ENCODE assay signal across 21 cellular contexts in the genomic region with DNA sequence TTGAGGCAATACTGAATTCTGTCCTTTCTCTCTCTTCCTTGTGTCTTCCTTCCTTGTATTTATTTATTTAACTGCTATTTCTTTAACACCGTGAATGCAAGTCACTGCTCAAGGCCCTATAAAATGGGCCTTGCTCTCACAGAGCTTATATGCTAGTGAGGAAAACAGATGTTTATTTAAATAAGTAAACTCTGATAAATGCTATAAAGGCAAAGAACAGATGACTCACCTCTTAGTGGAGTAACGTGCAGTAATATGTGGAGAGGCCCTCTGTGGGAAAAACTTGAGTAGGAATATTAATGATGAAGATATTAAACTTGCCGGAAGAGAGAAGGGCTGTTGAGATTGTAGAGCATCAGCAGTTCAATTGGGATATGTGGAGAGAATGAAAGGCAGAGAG.
A peak's percentile ranks its signal among the peaks of the same experiment; 100 is the strongest.
DNase-seq lines count a peak whose midpoint lies in the region; ATAC-seq, FAIRE-seq and TF ChIP-seq lines count a peak whose summit lies in the region.
"Had no signal": no experiment of that assay in that cellular context is flagged by ENCODE, and none has a peak within 500 bp of the region (broad histone marks: within the 10 kb centered on the region; RNA-seq: fewer than 3 reads in every experiment).

No MANE protein-coding gene starts in this region.

- DNase-seq in H4 (ENCODE audit: low spot score) (peak; percentile 47), adipocyte (ENCODE audit: low read depth) (peak; percentile 21), fibroblast of villous mesenchyme (ENCODE audit: low read depth) (peak; percentile 72), GM12892 (ENCODE audit: insufficient read length) (no peak)
- DNase-seq in activated T-cell treated with anti-CD3 and anti-CD28 coated beads, Interleukin-2, amount 50 U/mL, for 4 hours = no peak
- DNase-seq: CD8-positive, alpha-beta T cell; DMS79; H9; NCI-H1105 treated with DMSO at 0.1 percent for 48 hours; NCI-H1694; NCI-H2107; NCI-H226; NCI-H524; NCI-H82; OCI-M1; SHP77 treated with DMSO at 0.1 percent for 48 hours had no signal

- peak overlapping the region; percentile 71 for H3K27ac ChIP-seq in parathyroid adenoma
- H3K27ac ChIP-seq: BLaER1 treated with 17β-estradiol and CSF1 and Interleukin-3, amounts not matched to agents 10 nM and 100 nM had no signal

- H3K27me3 ChIP-seq in adipocyte (replicated peaks; ENCODE audit: control insufficient read depth, insufficient read depth, low read length) (no peaks in the 10 kb centered on the region), parathyroid adenoma (ENCODE audit: control insufficient read depth, insufficient read depth, low read length) (no peaks in the 10 kb centered on the region)
- H3K27me3 ChIP-seq: BLaER1 treated with 17β-estradiol and CSF1 and Interleukin-3, amounts not matched to agents 10 nM and 100 nM had no signal

- no peaks in the 10 kb centered on the region for H3K27me3 Mint-ChIP-seq in activated T-cell treated with anti-CD3 and anti-CD28 coated beads, Interleukin-2, amount 50 U/mL, for 4 hours (ENCODE audit: low read depth)

- TF ChIP-seq POLR2A in GM12892 (IDR thresholded peaks at IDR 0.05; ENCODE audit: low read depth, low read length) = no peak

- no peak for TF ChIP-seq CTCF in fibroblast of villous mesenchyme (IDR thresholded peaks at IDR 0.05; ENCODE audit: insufficient read depth, low read depth, low read length)
- TF ChIP-seq CTCF in parathyroid adenoma (IDR thresholded peaks at IDR 0.05) = no peak

- H3K4me2 ChIP-seq in parathyroid adenoma (ENCODE audit: low read length) = no peak overlapping the region
- H3K4me2 ChIP-seq: BLaER1 treated with 17β-estradiol and CSF1 and Interleukin-3, amounts not matched to agents 10 nM and 100 nM had no signal

- H3K4me1 Mint-ChIP-seq in activated T-cell treated with anti-CD3 and anti-CD28 coated beads, Interleukin-2, amount 50 U/mL, for 4 hours (ENCODE audit: low read depth) = no peaks in the 10 kb centered on the region

- no peak overlapping the region for H3K4me3 Mint-ChIP-seq in activated T-cell treated with anti-CD3 and anti-CD28 coated beads, Interleukin-2, amount 50 U/mL, for 4 hours
- H3K4me3 Mint-ChIP-seq: CD8-positive, alpha-beta T cell; H9 had no signal

- H3K4me1 ChIP-seq in adipocyte (ENCODE audit: control insufficient read depth, insufficient read depth, low read length) (no peaks in the 10 kb centered on the region), parathyroid adenoma (peaks cover 2% of the 10 kb centered on the region)
- H3K4me1 ChIP-seq: BLaER1 treated with 17β-estradiol and CSF1 and Interleukin-3, amounts not matched to agents 10 nM and 100 nM had no signal

- H3K9ac ChIP-seq in adipocyte (ENCODE audit: low read length) = no peak overlapping the region
- no peak overlapping the region for H3K9ac ChIP-seq in parathyroid adenoma
- H3K9ac ChIP-seq: BLaER1 treated with 17β-estradiol and CSF1 and Interleukin-3, amounts not matched to agents 10 nM and 100 nM had no signal

- H3K9me3 ChIP-seq in adipocyte (ENCODE audit: control insufficient read depth, low read length) (no peaks in the 10 kb centered on the region), parathyroid adenoma (ENCODE audit: control insufficient read depth, low read length) (no peaks in the 10 kb centered on the region)
- H3K9me3 ChIP-seq: BLaER1 treated with 17β-estradiol and CSF1 and Interleukin-3, amounts not matched to agents 10 nM and 100 nM had no signal

- H3K4me3 ChIP-seq in adipocyte (ENCODE audit: low read length) (no peak overlapping the region), fibroblast of villous mesenchyme (ENCODE audit: low read depth, low read length) (no peak overlapping the region), parathyroid adenoma (ENCODE audit: low read depth, low read length) (no peak overlapping the region)
- H3K4me3 ChIP-seq: BLaER1 treated with 17β-estradiol and CSF1 and Interleukin-3, amounts not matched to agents 10 nM and 100 nM; K562 had no signal

- no peaks in the 10 kb centered on the region for H3K36me3 Mint-ChIP-seq in activated T-cell treated with anti-CD3 and anti-CD28 coated beads, Interleukin-2, amount 50 U/mL, for 4 hours (ENCODE audit: insufficient read depth)
- H3K36me3 Mint-ChIP-seq: CD8-positive, alpha-beta T cell had no signal

- ATAC-seq in GM18861 (IDR thresholded peaks at IDR 0.05; ENCODE audit: unreplicated experiment) = no peak
- ATAC-seq in activated T-cell treated with anti-CD3 and anti-CD28 coated beads, Interleukin-2, amount 50 U/mL, for 4 hours = no peak
- ATAC-seq: CD8-positive, alpha-beta T cell; K562; SK-N-SH treated with all-trans-retinoic acid at 6 μM for 48 hours had no signal

- no peaks in the 10 kb centered on the region for H3K36me3 ChIP-seq in adipocyte (ENCODE audit: control insufficient read depth, insufficient read depth, low read length, severe bottlenecking)
- H3K36me3 ChIP-seq in parathyroid adenoma (ENCODE audit: control insufficient read depth, insufficient read depth, low read length) = no peaks in the 10 kb centered on the region
- H3K36me3 ChIP-seq: BLaER1 treated with 17β-estradiol and CSF1 and Interleukin-3, amounts not matched to agents 10 nM and 100 nM had no signal

- H2AFZ ChIP-seq in parathyroid adenoma = peak overlapping the region; percentile 46

- no peak for FAIRE-seq in GM12892 (lab: Jason Lieb, UNC)
- FAIRE-seq: K562 had no signal

- no peaks in the 10 kb centered on the region for H3K79me2 ChIP-seq in parathyroid adenoma

- H3K9me3 Mint-ChIP-seq in activated T-cell treated with anti-CD3 and anti-CD28 coated beads, Interleukin-2, amount 50 U/mL, for 4 hours = no peaks in the 10 kb centered on the region
- H3K9me3 Mint-ChIP-seq: CD8-positive, alpha-beta T cell; H9 had no signal

Comparison
In these comparisons a context has a peak if more than half of its experiments do, and no peak if none do; other contexts are left out.
1. DNase-seq: peak in H4 (single experiment), adipocyte (single experiment) and fibroblast of villous mesenchyme (single experiment); none in GM12892 (single experiment) and activated T-cell treated with anti-CD3 and anti-CD28 coated beads, Interleukin-2, amount 50 U/mL, for 4 hours (single experiment).